7 cellular contexts compared by ENCODE assay signal in genomic region chr6:87702589-87702945, GRCh38. TPM values are rescaled to one million over a fixed set of nuclear protein-coding genes. Genes with fewer than 3 reads are reported as not detected.
DNase-seq lines count a peak whose midpoint lies in the region; ATAC-seq, FAIRE-seq and TF ChIP-seq lines count a peak whose summit lies in the region.

No MANE protein-coding gene starts in this region.

- TF ChIP-seq POLR2A in GM18505 (IDR thresholded peaks at IDR 0.05; ENCODE audit: borderline replicate concordance, extremely low read depth, insufficient read depth, insufficient read length) = no peak

- TF ChIP-seq CTCF in brain (conservative IDR thresholded peaks at IDR 0.05) (no peak), lung (IDR thresholded peaks at IDR 0.05; ENCODE audit: control extremely low read depth, extremely low read depth) (no peak)

- H3K27ac ChIP-seq in lung (ENCODE audit: low read depth in 1 of 2, low read length in 1 of 2) = peak overlapping the region; percentile 12 to 73

- H3K27ac Mint-ChIP-seq in brain = peak overlapping the region; percentile 97 to 100 (median 99)

- DNase-seq in NCI-H748 treated with DMSO at 0.1 percent for 48 hours (lab: John Stamatoyannopoulos, UW) = peak; percentile 81
- DNase-seq in lung (ENCODE audit: low spot score) = no peak
- DNase-seq in urothelium cell line (ENCODE audit: low spot score) = peak; percentile 5
- no peak for DNase-seq in head of caudate nucleus

- peaks cover 5% of the 10 kb centered on the region for H3K36me3 Mint-ChIP-seq in brain

- no peak overlapping the region for H3K4me3 ChIP-seq in lung

- H3K27me3 ChIP-seq in lung (ENCODE audit: control insufficient read depth, insufficient read depth) = no peaks in the 10 kb centered on the region

- H3K4me1 Mint-ChIP-seq in brain = peaks cover 23% of the 10 kb centered on the region

- peaks cover 12% of the 10 kb centered on the region for H3K27me3 Mint-ChIP-seq in brain

- H3K4me1 ChIP-seq in lung (ENCODE audit: control insufficient read depth in 2 of 2, insufficient read depth in 2 of 2, low read length in 2 of 2) = peaks cover 0 to 7% of the 10 kb centered on the region in 2 donors

- ATAC-seq in GM18505 (IDR thresholded peaks at IDR 0.05; ENCODE audit: unreplicated experiment) = peak; percentile 14
- peak; percentile 2 for ATAC-seq in HG02642 (IDR thresholded peaks at IDR 0.05; ENCODE audit: poor library complexity, unreplicated experiment)
- no peak for ATAC-seq in lung (ENCODE audit: insufficient read depth, low FRiP score)

- intact Hi-C loops in head of caudate nucleus (cut with DNase I) = loop anchor here (5.0 kb wide), 1 partner anchor 115 kb away; the partner anchor contains the start of gene RARS2

- 4% methylated on average over 7 of the region's 7 CpGs for WGBS in lung, 2 donors

- H3K36me3 ChIP-seq in lung (ENCODE audit: control insufficient read depth in 2 of 2, insufficient read depth in 2 of 2, low read length in 2 of 2) = no peaks in the 10 kb centered on the region

- H3K9me3 ChIP-seq in lung (ENCODE audit: control insufficient read depth in 2 of 2, insufficient read depth in 1 of 2, low read length in 1 of 2) = no peaks in the 10 kb centered on the region

- FAIRE-seq in urothelium cell line (lab: Jason Lieb, UNC) = no peak

- H3K9me3 Mint-ChIP-seq in brain = no peaks in the 10 kb centered on the region

- peak overlapping the region; percentile 94 to 98 (median 95) for H3K4me3 Mint-ChIP-seq in brain

RNA-seq across cellular contexts. Expression of gene AKIRIN2, which starts 0.5 kb away (rescaled TPM):
- polyA plus RNA-seq in brain (ENCODE audit: insufficient read depth, low read depth, low replicate concordance) = 71.7 TPM
- total RNA-seq in lung = 10 to 100 TPM; 44.1 to 56.5 TPM
- polyA plus RNA-seq in lung = 10 to 100 TPM; 20.9 to 63.1 TPM

Comparison
In these comparisons a context has a peak if more than half of its experiments do, and no peak if none do; other contexts are left out.
1. DNase-seq: peak in NCI-H748 treated with DMSO at 0.1 percent for 48 hours (single experiment) and urothelium cell line (single experiment); none in lung (single experiment) and head of caudate nucleus (0 of 42).